In the genomic region with DNA sequence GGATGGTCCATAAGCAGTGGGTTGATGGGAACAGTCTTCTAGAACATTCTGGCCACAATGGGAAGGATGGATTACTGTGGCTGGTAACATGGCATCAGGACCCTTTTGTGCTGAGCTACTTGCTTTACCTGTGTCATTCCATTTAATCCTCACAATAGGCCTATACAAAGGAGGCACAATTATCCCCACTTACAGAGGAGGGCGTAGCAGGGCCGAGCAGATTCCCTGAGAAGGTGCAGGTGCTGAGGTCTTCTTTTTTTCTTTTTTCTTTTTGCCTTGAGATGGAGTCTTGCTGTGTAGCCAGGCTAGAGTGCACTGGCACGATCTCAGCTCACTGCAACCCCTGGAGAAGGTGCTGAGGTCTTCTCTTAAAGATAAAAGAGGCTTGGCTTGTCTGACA, we compare ENCODE assay signal across 25 cellular contexts. TPM values are rescaled to one million over a fixed set of nuclear protein-coding genes. Genes with fewer than 3 reads are reported as not detected.
"Had no signal": no experiment of that assay in that cellular context is flagged by ENCODE, and none has a peak within 500 bp of the region (broad histone marks: within the 10 kb centered on the region; RNA-seq: fewer than 3 reads in every experiment).

No MANE protein-coding gene starts in this region.

- DNase-seq: activated CD4-positive, alpha-beta T cell treated with anti-CD3 and anti-CD28 coated beads for 48 hours; activated CD4-positive, alpha-beta T cell treated with anti-CD3 and anti-CD28 coated beads, Interleukin-2, amount 50 U/mL, for 4 hours; activated CD4-positive, CD25-positive, alpha-beta regulatory T cell treated with anti-CD3 and anti-CD28 coated beads, Interleukin-2, amount 50 U/mL, for 72 hours; activated CD8-positive, alpha-beta memory T cell treated with anti-CD3 and anti-CD28 coated beads, Interleukin-2, amount 50 U/mL, for 48 hours; activated CD8-positive, alpha-beta T cell treated with anti-CD3 and anti-CD28 coated beads, Interleukin-2, amount 10 ng/mL, durations not matched to agents 7 days and 5 days; activated naive CD4-positive, alpha-beta T cell treated with anti-CD3 and anti-CD28 coated beads, Interleukin-2, amount 50 U/mL, for 16 hours; activated naive CD8-positive, alpha-beta T cell treated with anti-CD3 and anti-CD28 coated beads, Interleukin-2, amount 10 ng/mL, durations not matched to agents 7 days and 5 days; activated T-cell treated with anti-CD3 and anti-CD28 coated beads, Interleukin-2, amount 50 U/mL, for 1 hour; adrenal gland; anterior cingulate cortex; NCI-H1092; NCI-H1417; NCI-H2029; NCI-H2107; NCI-H446 treated with DMSO at 0.1 percent for 48 hours; NCI-H524 treated with DMSO at 0.1 percent for 48 hours; PC-3; SHP77; SW 1271 had no signal

- H3K36me3 ChIP-seq: adrenal gland, SJSA1 had no signal

- H3K4me1 ChIP-seq: adrenal gland, SJSA1 had no signal

- H3K4me3 ChIP-seq: adrenal gland, SJSA1 had no signal

- ATAC-seq: activated CD8-positive, alpha-beta T cell treated with anti-CD3 and anti-CD28 coated beads, Interleukin-2, amount 10 ng/mL, durations not matched to agents 7 days and 5 days; PC-3; SK-N-SH treated with all-trans-retinoic acid at 6 μM for 48 hours had no signal

- H3K4me2 ChIP-seq: KMS-11 had no signal

- H3K27ac ChIP-seq: adrenal gland, KMS-11, SJSA1 had no signal

- H3K9ac ChIP-seq: KMS-11 had no signal

RNA-seq across cellular contexts. Expression of gene LRRC30, which starts 6.7 kb away (rescaled TPM):
- total RNA-seq: activated CD8-positive, alpha-beta T cell treated with anti-CD3 and anti-CD28 coated beads, Interleukin-2, amount 10 ng/mL, durations not matched to agents 7 days and 5 days; activated naive CD8-positive, alpha-beta T cell treated with anti-CD3 and anti-CD28 coated beads, Interleukin-2, amount 10 ng/mL, durations not matched to agents 7 days and 5 days; adrenal gland; cardiac septum; MCF 10A; PC-3; SJSA1; T-helper 1 cell treated with Interleukin-12 subunit alpha and Interleukin-12 subunit beta and Interleukin-4 antibody, amounts not matched to agents 30 ng/mL and 1 ng/mL, for 36 hours had no signal
- polyA plus RNA-seq: adrenal gland had no signal
